Comparison of ENCODE assay signal across 8 cellular contexts in the genomic region with DNA sequence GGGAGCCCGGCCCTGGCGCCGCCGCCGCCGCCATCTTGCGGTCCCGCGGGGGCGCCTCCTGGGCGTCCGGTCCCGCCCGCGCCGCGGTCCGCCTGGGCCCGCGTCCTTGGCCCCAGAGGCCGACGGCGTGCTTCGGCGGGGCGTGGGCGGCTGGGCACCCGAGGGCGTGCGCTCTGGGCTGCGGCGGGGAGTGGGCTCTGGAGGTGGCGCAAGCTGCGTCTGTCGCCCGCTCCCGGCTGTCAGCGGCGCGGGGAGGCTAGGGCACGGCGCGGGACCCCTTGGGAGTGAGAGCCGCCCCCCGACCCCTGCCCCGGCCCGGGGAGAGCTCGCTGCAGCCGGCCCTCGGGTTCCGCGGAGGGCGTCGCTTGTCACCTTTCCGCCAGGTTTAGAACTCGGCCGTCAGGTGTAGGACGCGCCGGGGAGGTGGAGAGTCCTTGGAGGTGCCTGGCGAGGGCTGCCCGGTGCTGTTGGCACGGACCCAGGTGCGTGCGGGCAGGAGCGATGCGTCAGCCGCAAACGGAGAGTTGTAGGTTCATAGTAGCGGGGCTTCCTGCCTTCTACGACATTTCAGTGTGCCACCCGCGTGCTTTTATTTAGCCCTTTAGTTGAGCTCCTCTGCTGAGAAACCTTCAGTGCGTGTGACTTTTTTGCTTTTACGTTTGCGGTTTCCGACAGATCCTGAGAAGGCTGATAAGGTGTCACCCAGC. TPM values are rescaled to one million over a fixed set of nuclear protein-coding genes. Genes with fewer than 3 reads are reported as not detected.
A peak's percentile ranks its signal among the peaks of the same experiment; 100 is the strongest.
DNase-seq lines count a peak whose midpoint lies in the region; ATAC-seq and TF ChIP-seq lines count a peak whose summit lies in the region.

No MANE protein-coding gene starts in this region.

- CTCF ChIA-PET in activated CD8-positive, alpha-beta T cell treated with anti-CD3 and anti-CD28 coated beads, Interleukin-2, amount 10 ng/mL, durations not matched to agents 7 days and 5 days (lab: Charles Lee) = interaction anchor here (0.7 kb wide), 1 partner anchor 11 kb away, joined by 3 read pairs; no protein-coding TSS in a partner anchor

- no peaks in the 10 kb centered on the region for H3K9me3 Mint-ChIP-seq in activated CD8-positive, alpha-beta T cell treated with anti-CD3 and anti-CD28 coated beads, Interleukin-2, amount 10 ng/mL, durations not matched to agents 7 days and 5 days (ENCODE audit: insufficient read depth)

- peak overlapping the region; percentile 83 for H3K4me3 Mint-ChIP-seq in activated CD8-positive, alpha-beta T cell treated with anti-CD3 and anti-CD28 coated beads, Interleukin-2, amount 10 ng/mL, durations not matched to agents 7 days and 5 days

- POLR2A ChIA-PET in activated CD8-positive, alpha-beta T cell treated with anti-CD3 and anti-CD28 coated beads, Interleukin-2, amount 10 ng/mL, durations not matched to agents 7 days and 5 days (lab: Charles Lee) = interaction anchor here (0.9 to 2.4 kb wide), 6 partner anchors 8 to 1937 kb away, joined by 3 to 10 read pairs (median 4); partner anchors contain the start of gene NAPG

- TF ChIP-seq POLR2A in GM18505 (IDR thresholded peaks at IDR 0.05; ENCODE audit: borderline replicate concordance, extremely low read depth, insufficient read depth, insufficient read length) = no peak

- H3K27ac ChIP-seq in 22Rv1 (peak overlapping the region; percentile 93), mesodermal cell (ENCODE audit: low read depth, low read length, severe bottlenecking) (peak overlapping the region; percentile 95)
- peak overlapping the region; percentile 96 for H3K27ac ChIP-seq in effector memory CD4-positive, alpha-beta T cell (ENCODE audit: insufficient read depth, low read length, poor library complexity, severe bottlenecking)

- no peaks in the 10 kb centered on the region for H3K9me3 ChIP-seq in effector memory CD4-positive, alpha-beta T cell (ENCODE audit: control insufficient read depth, low read length)
- no peaks in the 10 kb centered on the region for H3K9me3 ChIP-seq in mesodermal cell (ENCODE audit: control insufficient read depth, low read length)

- H3K4me1 Mint-ChIP-seq in activated CD8-positive, alpha-beta T cell treated with anti-CD3 and anti-CD28 coated beads, Interleukin-2, amount 10 ng/mL, durations not matched to agents 7 days and 5 days (ENCODE audit: low read depth) = peaks cover 25% of the 10 kb centered on the region

- H3K27ac Mint-ChIP-seq in activated CD8-positive, alpha-beta T cell treated with anti-CD3 and anti-CD28 coated beads, Interleukin-2, amount 10 ng/mL, durations not matched to agents 7 days and 5 days = peak overlapping the region; percentile 90

- H3K4me3 ChIP-seq in effector memory CD4-positive, alpha-beta T cell (ENCODE audit: insufficient read depth, low read depth, low read length, poor library complexity, severe bottlenecking) = peak overlapping the region; percentile 88
- H3K4me3 ChIP-seq in mesodermal cell (ENCODE audit: extremely low read depth, insufficient read depth, low read length, poor library complexity, severe bottlenecking) = peak overlapping the region; percentile 99

- ATAC-seq in GM18505 (IDR thresholded peaks at IDR 0.05; ENCODE audit: unreplicated experiment) = peak; percentile 25
- ATAC-seq in HG03060 (IDR thresholded peaks at IDR 0.05; ENCODE audit: low read depth, unreplicated experiment) = peak; percentile 1
- ATAC-seq in activated CD8-positive, alpha-beta T cell treated with anti-CD3 and anti-CD28 coated beads, Interleukin-2, amount 10 ng/mL, durations not matched to agents 7 days and 5 days = peak; percentile 41

- no peaks in the 10 kb centered on the region for H3K36me3 ChIP-seq in effector memory CD4-positive, alpha-beta T cell (ENCODE audit: control insufficient read depth, insufficient read depth, low read length)
- H3K36me3 ChIP-seq in mesodermal cell (ENCODE audit: control insufficient read depth, insufficient read depth, low read length) = peaks cover 4% of the 10 kb centered on the region

- no peaks in the 10 kb centered on the region for H3K36me3 Mint-ChIP-seq in activated CD8-positive, alpha-beta T cell treated with anti-CD3 and anti-CD28 coated beads, Interleukin-2, amount 10 ng/mL, durations not matched to agents 7 days and 5 days (ENCODE audit: low read depth)

- no peaks in the 10 kb centered on the region for H3K27me3 ChIP-seq in effector memory CD4-positive, alpha-beta T cell (replicated peaks; ENCODE audit: control insufficient read depth, insufficient read depth, low read length, poor library complexity, severe bottlenecking)

- peak; percentile 73 for DNase-seq in NCI-H748 (lab: John Stamatoyannopoulos, UW; ENCODE audit: unreplicated experiment)
- DNase-seq in activated CD8-positive, alpha-beta T cell treated with anti-CD3 and anti-CD28 coated beads, Interleukin-2, amount 10 ng/mL, durations not matched to agents 7 days and 5 days = peak; percentile 81
- peak; percentile 69 to 74 (median 72) for DNase-seq in effector memory CD4-positive, alpha-beta T cell
- peak; percentile 42 to 61 for DNase-seq in stimulated activated CD8-positive, alpha-beta memory T cell treated with anti-CD3 and anti-CD28 coated beads, Interleukin-2, amount 100 ng/mL, for 1 hour (ENCODE audit: low read depth in 2 of 2)

- peaks cover under 1% of the 10 kb centered on the region for H3K27me3 Mint-ChIP-seq in activated CD8-positive, alpha-beta T cell treated with anti-CD3 and anti-CD28 coated beads, Interleukin-2, amount 10 ng/mL, durations not matched to agents 7 days and 5 days (ENCODE audit: low read depth)

- H3K4me1 ChIP-seq in effector memory CD4-positive, alpha-beta T cell (ENCODE audit: control insufficient read depth, insufficient read depth, low read length, poor library complexity, severe bottlenecking) = peaks cover 20% of the 10 kb centered on the region
- H3K4me1 ChIP-seq in mesodermal cell (ENCODE audit: control insufficient read depth, insufficient read depth, low read length, poor library complexity, severe bottlenecking) = peaks cover 17% of the 10 kb centered on the region

- no peak for TF ChIP-seq CTCF in 22Rv1 (IDR thresholded peaks at IDR 0.05)

- 0 to 1% methylated on average over 61 to 73 of the region's 77 CpGs for WGBS in mesodermal cell (ENCODE audit: insufficient coverage in 2 of 2), 2 experiments

RNA-seq across cellular contexts. Expression of gene VAPA, which starts 0.9 kb away (rescaled TPM):
- 100 to 1,000 TPM; 138 to 142 TPM for total RNA-seq in activated CD8-positive, alpha-beta T cell treated with anti-CD3 and anti-CD28 coated beads, Interleukin-2, amount 10 ng/mL, durations not matched to agents 7 days and 5 days
- 234 TPM for polyA plus RNA-seq in mesodermal cell (2013, experiment 1 of 2)
- polyA plus RNA-seq in mesodermal cell (2013, experiment 2 of 2) = 248 TPM

RNA-seq across cellular contexts. Expression of gene TXNDC2, which starts 29.0 kb away (rescaled TPM):
- not detected for total RNA-seq in activated CD8-positive, alpha-beta T cell treated with anti-CD3 and anti-CD28 coated beads, Interleukin-2, amount 10 ng/mL, durations not matched to agents 7 days and 5 days
- 0.18 TPM for polyA plus RNA-seq in mesodermal cell (2013, experiment 1 of 2)
- polyA plus RNA-seq in mesodermal cell (2013, experiment 2 of 2) = 0.40 TPM

Comparison
In these comparisons a context has a peak if more than half of its experiments do, and no peak if none do; other contexts are left out.
1. Peak in every context shown above with its lines: DNase-seq, ATAC-seq, H3K4me3 ChIP-seq and H3K27ac ChIP-seq.